ENCODE assay signal across 9 cellular contexts in genomic region chr3:159766563-159767185, GRCh38.
DNase-seq lines count a peak whose midpoint lies in the region; ATAC-seq, FAIRE-seq and TF ChIP-seq lines count a peak whose summit lies in the region.
"Had no signal": no experiment of that assay in that cellular context is flagged by ENCODE, and none has a peak within 500 bp of the region (broad histone marks: within the 10 kb centered on the region; RNA-seq: fewer than 3 reads in every experiment).

No MANE protein-coding gene starts in this region.

- no peaks in the 10 kb centered on the region for H3K9me3 Mint-ChIP-seq in activated T-helper 17 cell treated with anti-CD3 and anti-CD28 coated beads, Interleukin-2, amount 50 U/mL, for 72 hours
- H3K9me3 Mint-ChIP-seq in CD8-positive, alpha-beta T cell = no peaks in the 10 kb centered on the region

- CTCF ChIA-PET in CD8-positive, alpha-beta T cell (lab: Charles Lee) = no interaction called here

- POLR2A ChIA-PET in CD8-positive, alpha-beta T cell (lab: Charles Lee) = no interaction called here

- no peak overlapping the region for H3K4me3 Mint-ChIP-seq in activated T-helper 17 cell treated with anti-CD3 and anti-CD28 coated beads, Interleukin-2, amount 50 U/mL, for 72 hours
- H3K4me3 Mint-ChIP-seq in CD8-positive, alpha-beta T cell = no peak overlapping the region

- no peaks in the 10 kb centered on the region for H3K36me3 ChIP-seq in bronchial epithelial cell (ENCODE audit: control insufficient read depth, insufficient read depth, low read length)
- no peaks in the 10 kb centered on the region for H3K36me3 ChIP-seq in CD8-positive, alpha-beta T cell (ENCODE audit: insufficient read depth, low read length)

- H3K4me1 Mint-ChIP-seq in activated T-helper 17 cell treated with anti-CD3 and anti-CD28 coated beads, Interleukin-2, amount 50 U/mL, for 72 hours = no peaks in the 10 kb centered on the region
- peaks cover 13% of the 10 kb centered on the region for H3K4me1 Mint-ChIP-seq in CD8-positive, alpha-beta T cell (ENCODE audit: low read depth)

- no peak overlapping the region for H3K4me3 ChIP-seq in bronchial epithelial cell (ENCODE audit: low read depth, low read length)
- H3K4me3 ChIP-seq in CD8-positive, alpha-beta T cell (ENCODE audit: low read depth, low read length) = no peak overlapping the region

- peaks cover 3% of the 10 kb centered on the region for H3K4me1 ChIP-seq in CD8-positive, alpha-beta T cell (ENCODE audit: insufficient read depth, low read length)

- DNase-seq in DMS 273 (lab: John Stamatoyannopoulos, UW; ENCODE audit: unreplicated experiment) = peak; percentile 83
- peak; percentile 77 for DNase-seq in M059J (ENCODE audit: low read depth)
- peak; percentile 46 for DNase-seq in bronchial epithelial cell (ENCODE audit: low read depth)
- peak; percentile 35 for DNase-seq in myocyte (ENCODE audit: low read depth)
- no peak for DNase-seq in CD8-positive, alpha-beta T cell
- no peak for DNase-seq in NCI-H1436 treated with DMSO at 0.1 percent for 48 hours (lab: John Stamatoyannopoulos, UW)
- DNase-seq: naive B cell had no signal

- H3K27ac Mint-ChIP-seq in activated T-helper 17 cell treated with anti-CD3 and anti-CD28 coated beads, Interleukin-2, amount 50 U/mL, for 72 hours = no peak overlapping the region
- H3K27ac Mint-ChIP-seq in CD8-positive, alpha-beta T cell = no peak overlapping the region
- H3K27ac Mint-ChIP-seq: naive B cell had no signal

- intact Hi-C loops in CD8-positive, alpha-beta T cell (cut with DNase I, micrococcal nuclease) = no loop called here

- no peaks in the 10 kb centered on the region for H3K36me3 Mint-ChIP-seq in activated T-helper 17 cell treated with anti-CD3 and anti-CD28 coated beads, Interleukin-2, amount 50 U/mL, for 72 hours (ENCODE audit: low read depth)
- H3K36me3 Mint-ChIP-seq in CD8-positive, alpha-beta T cell = no peaks in the 10 kb centered on the region
- H3K36me3 Mint-ChIP-seq: naive B cell had no signal

- ATAC-seq in activated T-helper 17 cell treated with anti-CD3 and anti-CD28 coated beads, Interleukin-2, amount 50 U/mL, for 72 hours (replicated peaks) = no peak
- ATAC-seq in HG03520 (IDR thresholded peaks at IDR 0.05; ENCODE audit: unreplicated experiment) = no peak
- ATAC-seq in CD8-positive, alpha-beta T cell = no peak

- no peaks in the 10 kb centered on the region for H3K27me3 ChIP-seq in bronchial epithelial cell (ENCODE audit: control insufficient read depth, insufficient read depth, low read length)
- H3K27me3 ChIP-seq in CD8-positive, alpha-beta T cell (ENCODE audit: insufficient read depth, low read length) = peaks cover 13% of the 10 kb centered on the region

- peaks cover 47% of the 10 kb centered on the region for H3K27me3 Mint-ChIP-seq in activated T-helper 17 cell treated with anti-CD3 and anti-CD28 coated beads, Interleukin-2, amount 50 U/mL, for 72 hours
- peaks cover 40% of the 10 kb centered on the region for H3K27me3 Mint-ChIP-seq in CD8-positive, alpha-beta T cell (ENCODE audit: low read depth)

- TF ChIP-seq CTCF in bronchial epithelial cell (IDR thresholded peaks at IDR 0.05; ENCODE audit: insufficient read depth, low read length, severe bottlenecking) = peak; percentile 48
- TF ChIP-seq CTCF in CD8-positive, alpha-beta T cell (IDR thresholded peaks at IDR 0.05) = no peak

- FAIRE-seq in bronchial epithelial cell (lab: Jason Lieb, UNC) = no peak

- H3K9me3 ChIP-seq in CD8-positive, alpha-beta T cell (ENCODE audit: low read length) = no peaks in the 10 kb centered on the region

- H3K27ac ChIP-seq in CD8-positive, alpha-beta T cell (ENCODE audit: low read depth, low read length) = no peak overlapping the region

Comparison
In these comparisons a context has a peak if more than half of its experiments do, and no peak if none do; other contexts are left out.
1. DNase-seq: peak in DMS 273 (single experiment), M059J (single experiment), bronchial epithelial cell (single experiment) and myocyte (single experiment); none in CD8-positive, alpha-beta T cell (0 of 7) and NCI-H1436 treated with DMSO at 0.1 percent for 48 hours (single experiment).